In genomic region chr1:244876228-244876910, GRCh38 we compare ENCODE assay signal across 26 cellular contexts.
"Had no signal": no experiment of that assay in that cellular context is flagged by ENCODE, and none has a peak within 500 bp of the region (broad histone marks: within the 10 kb centered on the region; RNA-seq: fewer than 3 reads in every experiment).

No MANE protein-coding gene starts in this region.

- ATAC-seq: activated CD8-positive, alpha-beta memory T cell treated with anti-CD3 and anti-CD28 coated beads, Interleukin-2, amount 10 ng/mL, durations not matched to agents 7 days and 5 days; T-helper 17 cell; WTC11 had no signal

- H3K27me3 Mint-ChIP-seq: activated CD8-positive, alpha-beta memory T cell treated with anti-CD3 and anti-CD28 coated beads, Interleukin-2, amount 10 ng/mL, durations not matched to agents 7 days and 5 days; activated naive CD8-positive, alpha-beta T cell; activated T-cell treated with anti-CD3 and anti-CD28 coated beads, Interleukin-2, amount 50 U/mL, for 24 hours had no signal

- DNase-seq: activated CD4-positive, alpha-beta T cell treated with anti-CD3 and anti-CD28 coated beads, Interleukin-2, amount 10 ng/mL, durations not matched to agents 24 days and 14 days; activated CD4-positive, alpha-beta T cell treated with anti-CD3 and anti-CD28 coated beads, Interleukin-2, amount 50 U/mL, for 48 hours; activated CD4-positive, CD25-positive, alpha-beta regulatory T cell treated with anti-CD3 and anti-CD28 coated beads, Interleukin-2, amount 50 U/mL, for 72 hours; activated CD8-positive, alpha-beta memory T cell treated with anti-CD3 and anti-CD28 coated beads, Interleukin-2, amount 10 ng/mL, durations not matched to agents 7 days and 5 days; activated effector memory CD4-positive, alpha-beta T cell treated with anti-CD3 and anti-CD28 coated beads, Interleukin-2, amount 50 U/mL, for 16 hours; activated naive CD4-positive, alpha-beta T cell treated with Interleukin-2 at 50 U/mL for 16 hours; activated T-cell treated with anti-CD3 and anti-CD28 coated beads, Interleukin-2, amount 50 U/mL, for 24 hours; amygdala; cerebellar nuclear complex; MM.1S; NCI-H1105 treated with DMSO at 0.1 percent for 48 hours; NCI-H146; NCI-H1930; NCI-H345; NCI-H510A; NCI-H526 treated with DMSO at 0.1 percent for 48 hours; NCI-H82; NK-92 treated with Interleukin-12 subunit alpha and Interleukin-12 subunit beta, amount 100 ng/mL, for 24 hours; OCI-M1; SHP77 treated with DMSO at 0.1 percent for 48 hours; T-helper 17 cell; T-helper 9 cell had no signal

- H3K36me3 Mint-ChIP-seq: activated CD8-positive, alpha-beta memory T cell treated with anti-CD3 and anti-CD28 coated beads, Interleukin-2, amount 10 ng/mL, durations not matched to agents 7 days and 5 days; activated naive CD8-positive, alpha-beta T cell; brain; WTC11 had no signal

- H3K27ac Mint-ChIP-seq: activated CD4-positive, alpha-beta T cell treated with anti-CD3 and anti-CD28 coated beads, Interleukin-2, amount 10 ng/mL, durations not matched to agents 24 days and 14 days; activated CD8-positive, alpha-beta memory T cell treated with anti-CD3 and anti-CD28 coated beads, Interleukin-2, amount 10 ng/mL, durations not matched to agents 7 days and 5 days; activated naive CD8-positive, alpha-beta T cell; activated T-cell treated with anti-CD3 and anti-CD28 coated beads, Interleukin-2, amount 50 U/mL, for 24 hours; activated T-helper 1 cell treated with anti-CD3 and anti-CD28 coated beads, Interleukin-12 subunit alpha, Interleukin-12 subunit beta, Interleukin-2, Interleukin-4 antibody, amounts not matched to agents 30 ng/mL and 10 ng/mL and 1 ng/mL, durations not matched to agents 14 hours and 24 hours and 36 hours; brain; T-helper 17 cell; WTC11 had no signal

- H3K4me1 Mint-ChIP-seq: activated CD4-positive, alpha-beta T cell treated with anti-CD3 and anti-CD28 coated beads, Interleukin-2, amount 10 ng/mL, durations not matched to agents 24 days and 14 days; activated CD8-positive, alpha-beta memory T cell treated with anti-CD3 and anti-CD28 coated beads, Interleukin-2, amount 10 ng/mL, durations not matched to agents 7 days and 5 days; T-helper 17 cell had no signal

- H3K4me3 Mint-ChIP-seq: activated CD4-positive, alpha-beta T cell treated with anti-CD3 and anti-CD28 coated beads, Interleukin-2, amount 10 ng/mL, durations not matched to agents 24 days and 14 days; activated CD8-positive, alpha-beta memory T cell treated with anti-CD3 and anti-CD28 coated beads, Interleukin-2, amount 10 ng/mL, durations not matched to agents 7 days and 5 days; activated naive CD8-positive, alpha-beta T cell; activated T-cell treated with anti-CD3 and anti-CD28 coated beads, Interleukin-2, amount 50 U/mL, for 24 hours; activated T-helper 1 cell treated with anti-CD3 and anti-CD28 coated beads, Interleukin-12 subunit alpha, Interleukin-12 subunit beta, Interleukin-2, Interleukin-4 antibody, amounts not matched to agents 30 ng/mL and 10 ng/mL and 1 ng/mL, durations not matched to agents 14 hours and 24 hours and 36 hours; brain; T-helper 17 cell; WTC11 had no signal

- H3K9me3 Mint-ChIP-seq: activated CD4-positive, alpha-beta T cell treated with anti-CD3 and anti-CD28 coated beads, Interleukin-2, amount 10 ng/mL, durations not matched to agents 24 days and 14 days; activated T-cell treated with anti-CD3 and anti-CD28 coated beads, Interleukin-2, amount 50 U/mL, for 24 hours; activated T-helper 1 cell treated with anti-CD3 and anti-CD28 coated beads, Interleukin-12 subunit alpha, Interleukin-12 subunit beta, Interleukin-2, Interleukin-4 antibody, amounts not matched to agents 30 ng/mL and 10 ng/mL and 1 ng/mL, durations not matched to agents 14 hours and 24 hours and 36 hours; brain; WTC11 had no signal
